Comparison of ENCODE assay signal across 15 cellular contexts in genomic region chr5:38738898-38739743, GRCh38.
DNase-seq lines count a peak whose midpoint lies in the region; ATAC-seq and TF ChIP-seq lines count a peak whose summit lies in the region.
"Had no signal": no experiment of that assay in that cellular context is flagged by ENCODE, and none has a peak within 500 bp of the region (broad histone marks: within the 10 kb centered on the region; RNA-seq: fewer than 3 reads in every experiment).

No MANE protein-coding gene starts in this region.

- H3K27me3 ChIP-seq in adipocyte (replicated peaks; ENCODE audit: control insufficient read depth, insufficient read depth, low read length): no peaks in the 10 kb centered on the region
- H3K27me3 ChIP-seq in Peyer's patch: no peaks in the 10 kb centered on the region
- no peaks in the 10 kb centered on the region for H3K27me3 ChIP-seq in CD4-positive, alpha-beta T cell (ENCODE audit: control insufficient read depth, insufficient read depth, low read length)

- no peaks in the 10 kb centered on the region for H3K9me3 Mint-ChIP-seq in CD4-positive, alpha-beta T cell

- H3K4me3 Mint-ChIP-seq in CD4-positive, alpha-beta T cell: no peak overlapping the region
- H3K4me3 Mint-ChIP-seq: CD8-positive, alpha-beta T cell; nephron had no signal

- POLR2A ChIA-PET in CD4-positive, alpha-beta T cell (lab: Charles Lee): no interaction called here

- intact Hi-C loops in CD4-positive, alpha-beta T cell (cut with DNase I, micrococcal nuclease): no loop called here

- H3K9me3 ChIP-seq in adipocyte (ENCODE audit: control insufficient read depth, low read length): peaks cover 16% of the 10 kb centered on the region
- peaks cover 0 to 7% (median 0%) of the 10 kb centered on the region in 4 donors for H3K9me3 ChIP-seq in Peyer's patch
- H3K9me3 ChIP-seq in CD4-positive, alpha-beta T cell (ENCODE audit: control insufficient read depth, low read length): peaks cover 5% of the 10 kb centered on the region

- H3K4me3 ChIP-seq in adipocyte (ENCODE audit: low read length): no peak overlapping the region
- no peak overlapping the region for H3K4me3 ChIP-seq in Peyer's patch

- no peak for TF ChIP-seq POLR2A in Peyer's patch (IDR thresholded peaks at IDR 0.05)

- no peak overlapping the region for H3K27ac Mint-ChIP-seq in CD4-positive, alpha-beta T cell
- H3K27ac Mint-ChIP-seq: CD8-positive, alpha-beta T cell; nephron had no signal

- H3K36me3 Mint-ChIP-seq in CD4-positive, alpha-beta T cell (ENCODE audit: low read depth): no peaks in the 10 kb centered on the region
- H3K36me3 Mint-ChIP-seq: CD8-positive, alpha-beta T cell had no signal

- no peak overlapping the region for H3K27ac ChIP-seq in Peyer's patch
- H3K27ac ChIP-seq in CD4-positive, alpha-beta T cell (ENCODE audit: low read depth, low read length): no peak overlapping the region

- H3K36me3 ChIP-seq in adipocyte (ENCODE audit: control insufficient read depth, insufficient read depth, low read length, severe bottlenecking) (no peaks in the 10 kb centered on the region), Peyer's patch (no peaks in the 10 kb centered on the region)

- no peak for TF ChIP-seq CTCF in Peyer's patch (IDR thresholded peaks at IDR 0.05)
- TF ChIP-seq CTCF in CD4-positive, alpha-beta T cell (IDR thresholded peaks at IDR 0.05): no peak

- H3K4me1 Mint-ChIP-seq in CD4-positive, alpha-beta T cell (ENCODE audit: low read depth): no peaks in the 10 kb centered on the region
- H3K4me1 Mint-ChIP-seq: nephron had no signal

- ATAC-seq in CD4-positive, alpha-beta T cell (ENCODE audit: poor library complexity): no peak
- ATAC-seq: CD8-positive, alpha-beta T cell had no signal

- CTCF ChIA-PET in CD4-positive, alpha-beta T cell (lab: Charles Lee): no interaction called here

- H3K4me1 ChIP-seq in adipocyte (ENCODE audit: control insufficient read depth, insufficient read depth, low read length): no peaks in the 10 kb centered on the region
- no peaks in the 10 kb centered on the region for H3K4me1 ChIP-seq in Peyer's patch

- no peak overlapping the region for H3K9ac ChIP-seq in adipocyte (ENCODE audit: low read length)

- H3K27me3 Mint-ChIP-seq in CD4-positive, alpha-beta T cell: peaks cover 10% of the 10 kb centered on the region

- DNase-seq in EL: peak; percentile 38
- DNase-seq in LHCN-M2 (ENCODE audit: low read depth): peak; percentile 85
- DNase-seq in adipocyte (ENCODE audit: low read depth): peak; percentile 9
- DNase-seq in foreskin melanocyte: peak; percentile 35
- no peak for DNase-seq in Peyer's patch
- no peak for DNase-seq in CD4-positive, alpha-beta T cell
- DNase-seq in DMS79 treated with DMSO at 0.1 percent for 48 hours (lab: John Stamatoyannopoulos, UW): no peak
- no peak for DNase-seq in SHP77 treated with DMSO at 0.1 percent for 48 hours (lab: John Stamatoyannopoulos, UW)
- DNase-seq: activated CD4-positive, alpha-beta T cell treated with anti-CD3 and anti-CD28 coated beads for 1 hour; activated naive CD4-positive, alpha-beta T cell treated with Interleukin-2 at 50 U/mL for 16 hours; CD8-positive, alpha-beta T cell; effector CD4-positive, alpha-beta T cell; NCI-H1048; substantia nigra had no signal

Comparison
In these comparisons a context has a peak if more than half of its experiments do, and no peak if none do; other contexts are left out.
1. DNase-seq: peak in EL (single experiment), LHCN-M2 (single experiment), adipocyte (single experiment) and foreskin melanocyte (single experiment); none in Peyer's patch (0 of 3), CD4-positive, alpha-beta T cell (0 of 10), DMS79 treated with DMSO at 0.1 percent for 48 hours (single experiment) and SHP77 treated with DMSO at 0.1 percent for 48 hours (single experiment).